ENCODE assay signal across 6 cellular contexts in the genomic region with DNA sequence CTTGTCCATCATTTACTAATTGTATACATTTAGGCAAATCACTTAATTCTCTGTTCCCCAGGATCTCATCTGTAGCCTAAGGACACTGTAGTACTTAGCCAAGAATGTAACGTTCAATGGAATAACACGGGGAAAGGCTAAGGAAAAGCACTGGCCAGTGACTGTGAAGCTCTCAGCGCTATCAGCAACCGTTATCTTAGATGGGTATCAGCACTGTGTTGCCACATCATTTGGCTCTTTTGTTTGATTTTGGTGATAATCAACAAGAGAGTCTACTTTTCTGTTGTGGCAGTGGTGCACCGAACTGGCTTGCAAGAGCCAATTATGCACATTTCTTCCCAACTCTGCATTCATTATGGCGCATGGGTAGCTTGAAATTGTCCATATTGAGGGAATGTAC.
"Had no signal": no experiment of that assay in that cellular context is flagged by ENCODE, and none has a peak within 500 bp of the region (broad histone marks: within the 10 kb centered on the region; RNA-seq: fewer than 3 reads in every experiment).

No MANE protein-coding gene starts in this region.

- ATAC-seq: GM23338 had no signal

- FAIRE-seq: H1, H54, HTR-8/SVneo had no signal

- H2AFZ ChIP-seq: GM23338 had no signal

- H3K4me2 ChIP-seq: GM23338 had no signal

- DNase-seq: H9, HCEC 1CT had no signal

- H3K4me3 ChIP-seq: GM23338 had no signal
